In the genomic region with DNA sequence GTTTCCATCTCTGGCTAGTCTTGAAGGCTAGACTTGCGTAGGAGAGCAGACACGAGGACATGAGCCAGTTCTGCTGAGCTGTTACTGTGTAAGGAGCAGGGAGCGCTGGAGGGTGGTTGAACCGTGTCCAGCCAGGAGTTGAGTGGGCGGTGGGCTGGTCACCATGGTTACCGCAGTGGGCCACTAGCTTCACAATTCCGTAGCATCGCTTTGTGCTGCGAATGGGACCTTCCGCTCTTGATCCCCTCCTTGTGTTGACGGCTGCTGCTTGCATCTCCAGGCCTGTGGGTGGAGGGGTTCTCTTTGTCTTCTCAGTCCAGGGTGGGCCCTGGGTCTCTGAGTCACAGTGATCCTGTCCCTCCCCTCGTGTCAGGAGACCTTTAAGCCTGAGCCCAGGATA, we compare ENCODE assay signal across 17 cellular contexts. TPM values are rescaled to one million over a fixed set of nuclear protein-coding genes. Genes with fewer than 3 reads are reported as not detected.
DNase-seq lines count a peak whose midpoint lies in the region; ATAC-seq and TF ChIP-seq lines count a peak whose summit lies in the region.
"Had no signal": no experiment of that assay in that cellular context is flagged by ENCODE, and none has a peak within 500 bp of the region (broad histone marks: within the 10 kb centered on the region; RNA-seq: fewer than 3 reads in every experiment).

No MANE protein-coding gene starts in this region.

- intact Hi-C loops in natural killer cell (cut with micrococcal nuclease) = no loop called here

- H3K4me3 Mint-ChIP-seq in natural killer cell treated with Interleukin-12 subunit alpha and Interleukin-12 subunit beta and Interleukin-15 and Interleukin-18, amount 100 ng/mL, for 72 hours = no peak overlapping the region
- H3K4me3 Mint-ChIP-seq in natural killer cell = no peak overlapping the region
- H3K4me3 Mint-ChIP-seq in naive thymus-derived CD8-positive, alpha-beta T cell = no peak overlapping the region
- H3K4me3 Mint-ChIP-seq in activated CD4-positive, alpha-beta memory T cell treated with anti-CD3 and anti-CD28 coated beads, Interleukin-2, amount 10 ng/mL, durations not matched to agents 7 days and 5 days = no peak overlapping the region
- H3K4me3 Mint-ChIP-seq: activated T-cell treated with anti-CD3 and anti-CD28 coated beads, Interleukin-2, amount 50 U/mL, for 24 hours had no signal

- no peak overlapping the region for H3K27ac Mint-ChIP-seq in natural killer cell treated with Interleukin-12 subunit alpha and Interleukin-12 subunit beta and Interleukin-15 and Interleukin-18, amount 100 ng/mL, for 72 hours
- no peak overlapping the region for H3K27ac Mint-ChIP-seq in natural killer cell
- H3K27ac Mint-ChIP-seq in naive thymus-derived CD8-positive, alpha-beta T cell = peak overlapping the region in 9 of 10 donors; percentile 15 to 77 (median 48)
- no peak overlapping the region for H3K27ac Mint-ChIP-seq in activated CD4-positive, alpha-beta memory T cell treated with anti-CD3 and anti-CD28 coated beads, Interleukin-2, amount 10 ng/mL, durations not matched to agents 7 days and 5 days

- TF ChIP-seq CTCF in natural killer cell (IDR thresholded peaks at IDR 0.05) = no peak

- H3K4me1 Mint-ChIP-seq in natural killer cell treated with Interleukin-12 subunit alpha and Interleukin-12 subunit beta and Interleukin-15 and Interleukin-18, amount 100 ng/mL, for 72 hours (ENCODE audit: low read depth in 2 of 2) = no peaks in the 10 kb centered on the region
- H3K4me1 Mint-ChIP-seq in natural killer cell = peaks cover 0 to 5% of the 10 kb centered on the region in 2 donors
- H3K4me1 Mint-ChIP-seq in naive thymus-derived CD8-positive, alpha-beta T cell = peaks cover 17 to 46% (median 38%) of the 10 kb centered on the region in 4 donors
- H3K4me1 Mint-ChIP-seq in activated CD4-positive, alpha-beta memory T cell treated with anti-CD3 and anti-CD28 coated beads, Interleukin-2, amount 10 ng/mL, durations not matched to agents 7 days and 5 days = peaks cover 35% of the 10 kb centered on the region

- CTCF ChIA-PET in activated CD4-positive, alpha-beta memory T cell treated with anti-CD3 and anti-CD28 coated beads, Interleukin-2, amount 10 ng/mL, durations not matched to agents 7 days and 5 days (lab: Charles Lee) = interaction anchor here (0.9 kb wide), 1 partner anchor 8 kb away, joined by 3 read pairs; no protein-coding TSS in a partner anchor

- POLR2A ChIA-PET in naive thymus-derived CD8-positive, alpha-beta T cell (lab: Charles Lee) = interaction anchor here (0.6 to 10.2 kb wide), 3 partner anchors 8 to 230 kb away, joined by 4 to 137 read pairs (median 8); no protein-coding TSS in a partner anchor
- POLR2A ChIA-PET in activated CD4-positive, alpha-beta memory T cell treated with anti-CD3 and anti-CD28 coated beads, Interleukin-2, amount 10 ng/mL, durations not matched to agents 7 days and 5 days (lab: Charles Lee) = no interaction called here

- H3K36me3 Mint-ChIP-seq in natural killer cell treated with Interleukin-12 subunit alpha and Interleukin-12 subunit beta and Interleukin-15 and Interleukin-18, amount 100 ng/mL, for 72 hours = no peaks in the 10 kb centered on the region
- no peaks in the 10 kb centered on the region for H3K36me3 Mint-ChIP-seq in natural killer cell
- peaks cover 0 to 19% (median 3%) of the 10 kb centered on the region in 3 donors for H3K36me3 Mint-ChIP-seq in naive thymus-derived CD8-positive, alpha-beta T cell
- H3K36me3 Mint-ChIP-seq in activated CD4-positive, alpha-beta memory T cell treated with anti-CD3 and anti-CD28 coated beads, Interleukin-2, amount 10 ng/mL, durations not matched to agents 7 days and 5 days (ENCODE audit: low read depth) = peaks cover 6% of the 10 kb centered on the region

- no peaks in the 10 kb centered on the region for H3K27me3 Mint-ChIP-seq in natural killer cell treated with Interleukin-12 subunit alpha and Interleukin-12 subunit beta and Interleukin-15 and Interleukin-18, amount 100 ng/mL, for 72 hours
- H3K27me3 Mint-ChIP-seq in natural killer cell (ENCODE audit: low read depth in 2 of 2) = no peaks in the 10 kb centered on the region
- no peaks in the 10 kb centered on the region for H3K27me3 Mint-ChIP-seq in naive thymus-derived CD8-positive, alpha-beta T cell
- no peaks in the 10 kb centered on the region for H3K27me3 Mint-ChIP-seq in activated CD4-positive, alpha-beta memory T cell treated with anti-CD3 and anti-CD28 coated beads, Interleukin-2, amount 10 ng/mL, durations not matched to agents 7 days and 5 days
- H3K27me3 Mint-ChIP-seq: activated T-cell treated with anti-CD3 and anti-CD28 coated beads, Interleukin-2, amount 50 U/mL, for 24 hours had no signal

- no peak for ATAC-seq in natural killer cell treated with Interleukin-12 subunit alpha and Interleukin-12 subunit beta and Interleukin-15 and Interleukin-18, amount 100 ng/mL, for 72 hours
- ATAC-seq in natural killer cell = no peak
- ATAC-seq in naive thymus-derived CD8-positive, alpha-beta T cell = no peak
- ATAC-seq: GM12878 had no signal

- DNase-seq in natural killer cell treated with Interleukin-12 subunit alpha and Interleukin-12 subunit beta and Interleukin-15 and Interleukin-18, amount 100 ng/mL, for 72 hours (ENCODE audit: low spot score) = peak; percentile 23
- DNase-seq in natural killer cell (no peak), ecto neural progenitor cell (ENCODE audit: low spot score) (peak; percentile 78), NCI-H226 (no peak), D341Med (ENCODE audit: low spot score) (no peak)
- DNase-seq in naive thymus-derived CD8-positive, alpha-beta T cell = peak in 1 of 10 donors; percentile 52
- DNase-seq in activated T-cell treated with anti-CD3 and anti-CD28 coated beads, Interleukin-2, amount 50 U/mL, for 48 hours = no peak
- DNase-seq in activated CD4-positive, alpha-beta memory T cell treated with anti-CD3 and anti-CD28 coated beads, Interleukin-2, amount 10 ng/mL, durations not matched to agents 7 days and 5 days = no peak
- DNase-seq: activated CD4-positive, CD25-positive, alpha-beta regulatory T cell treated with anti-CD3 and anti-CD28 coated beads, Interleukin-2, amount 50 U/mL, for 72 hours; activated T-cell treated with anti-CD3 and anti-CD28 coated beads, Interleukin-2, amount 50 U/mL, for 24 hours; NCI-H1092; NCI-H446; stimulated activated CD4-positive, alpha-beta T cell treated with anti-CD3 and anti-CD28 coated beads, Interleukin-12 subunit alpha, Interleukin-12 subunit beta, amount 100 ng/mL, for 4 hours had no signal

- H3K9me3 Mint-ChIP-seq in natural killer cell treated with Interleukin-12 subunit alpha and Interleukin-12 subunit beta and Interleukin-15 and Interleukin-18, amount 100 ng/mL, for 72 hours = no peaks in the 10 kb centered on the region
- H3K9me3 Mint-ChIP-seq in natural killer cell = no peaks in the 10 kb centered on the region
- no peaks in the 10 kb centered on the region for H3K9me3 Mint-ChIP-seq in naive thymus-derived CD8-positive, alpha-beta T cell
- H3K9me3 Mint-ChIP-seq in activated CD4-positive, alpha-beta memory T cell treated with anti-CD3 and anti-CD28 coated beads, Interleukin-2, amount 10 ng/mL, durations not matched to agents 7 days and 5 days = no peaks in the 10 kb centered on the region
- H3K9me3 Mint-ChIP-seq: activated T-cell treated with anti-CD3 and anti-CD28 coated beads, Interleukin-2, amount 50 U/mL, for 24 hours had no signal

RNA-seq across cellular contexts. Expression of gene OCM, which starts 49.4 kb away (rescaled TPM):
- total RNA-seq in natural killer cell treated with Interleukin-12 subunit alpha and Interleukin-12 subunit beta and Interleukin-15 and Interleukin-18, amount 100 ng/mL, for 72 hours = not detected
- total RNA-seq in natural killer cell = under 1 TPM in 2 of 3 donors, not detected in 1; 0.57 to 0.82 TPM
- 10 to 100 TPM; 12.1 to 13.7 TPM for total RNA-seq in naive thymus-derived CD8-positive, alpha-beta T cell
- 1 to 10 TPM in 2 of 3 donors, under 1 TPM in 1; 0.54 to 1.8 (median 1.7) TPM for polyA plus RNA-seq in naive thymus-derived CD8-positive, alpha-beta T cell
- under 1 TPM; 0.33 to 0.73 TPM for total RNA-seq in activated CD4-positive, alpha-beta memory T cell treated with anti-CD3 and anti-CD28 coated beads, Interleukin-2, amount 10 ng/mL, durations not matched to agents 7 days and 5 days
- total RNA-seq: GM12878, lower leg skin, osteoblast, thyroid gland had no signal
- polyA plus RNA-seq: GM12878 had no signal

RNA-seq across cellular contexts. Expression of gene RNF216, which starts 49.7 kb away (rescaled TPM):
- 10 to 100 TPM; 38.4 to 52.3 TPM for total RNA-seq in natural killer cell treated with Interleukin-12 subunit alpha and Interleukin-12 subunit beta and Interleukin-15 and Interleukin-18, amount 100 ng/mL, for 72 hours
- total RNA-seq in natural killer cell = 10 to 100 TPM; 73.6 to 86.6 (median 78.7) TPM
- total RNA-seq in naive thymus-derived CD8-positive, alpha-beta T cell = 100 to 1,000 TPM; 114 to 115 TPM
- polyA plus RNA-seq in naive thymus-derived CD8-positive, alpha-beta T cell = 10 to 100 TPM; 28.4 to 47.6 (median 35.9) TPM
- 10 to 100 TPM; 24.8 to 25.2 TPM for total RNA-seq in activated CD4-positive, alpha-beta memory T cell treated with anti-CD3 and anti-CD28 coated beads, Interleukin-2, amount 10 ng/mL, durations not matched to agents 7 days and 5 days

Comparison
In these comparisons a context has a peak if more than half of its experiments do, and no peak if none do; other contexts are left out.
1. DNase-seq: peak in natural killer cell treated with Interleukin-12 subunit alpha and Interleukin-12 subunit beta and Interleukin-15 and Interleukin-18, amount 100 ng/mL, for 72 hours (single experiment) and ecto neural progenitor cell (single experiment); none in natural killer cell (single experiment), activated T-cell treated with anti-CD3 and anti-CD28 coated beads, Interleukin-2, amount 50 U/mL, for 48 hours (0 of 2), NCI-H226 (single experiment), activated CD4-positive, alpha-beta memory T cell treated with anti-CD3 and anti-CD28 coated beads, Interleukin-2, amount 10 ng/mL, durations not matched to agents 7 days and 5 days (single experiment) and D341Med (single experiment).
2. H3K27ac Mint-ChIP-seq: peak in naive thymus-derived CD8-positive, alpha-beta T cell (9 of 10); none in natural killer cell treated with Interleukin-12 subunit alpha and Interleukin-12 subunit beta and Interleukin-15 and Interleukin-18, amount 100 ng/mL, for 72 hours (0 of 2), natural killer cell (0 of 2) and activated CD4-positive, alpha-beta memory T cell treated with anti-CD3 and anti-CD28 coated beads, Interleukin-2, amount 10 ng/mL, durations not matched to agents 7 days and 5 days (single experiment).
3. RNA of gene OCM, which starts 49.4 kb away (total RNA-seq): 12.1 to 13.7 TPM in naive thymus-derived CD8-positive, alpha-beta T cell; 0.33 to 0.73 TPM in activated CD4-positive, alpha-beta memory T cell treated with anti-CD3 and anti-CD28 coated beads, Interleukin-2, amount 10 ng/mL, durations not matched to agents 7 days and 5 days, 0.57 to 0.82 TPM in natural killer cell and not detected in natural killer cell treated with Interleukin-12 subunit alpha and Interleukin-12 subunit beta and Interleukin-15 and Interleukin-18, amount 100 ng/mL, for 72 hours; every median in the first group is over 4 times any median in the second.